27 cellular contexts compared by ENCODE assay signal in the genomic region with DNA sequence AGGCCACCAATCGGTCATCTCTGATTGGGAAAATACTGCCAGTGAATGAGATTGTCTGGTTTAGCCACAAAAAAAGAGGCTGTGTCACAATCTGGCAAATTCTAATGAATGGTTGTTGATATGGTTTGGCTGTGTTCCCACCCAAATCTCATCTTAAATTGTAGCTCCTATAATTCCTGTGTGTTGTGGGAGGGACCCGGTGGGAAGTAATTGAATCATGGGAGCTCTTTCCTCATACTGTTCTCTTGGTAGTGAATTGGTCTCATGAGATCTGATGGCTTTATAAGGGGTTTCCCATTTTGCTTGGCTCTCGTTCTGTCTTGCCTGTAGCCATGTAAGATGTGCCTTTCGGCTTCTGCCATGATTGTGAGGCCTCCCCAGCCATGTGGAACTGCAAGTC.
"Had no signal": no experiment of that assay in that cellular context is flagged by ENCODE, and none has a peak within 500 bp of the region (broad histone marks: within the 10 kb centered on the region; RNA-seq: fewer than 3 reads in every experiment).

No MANE protein-coding gene starts in this region.

- H3K4me3 ChIP-seq: body of pancreas, colonic mucosa, dorsolateral prefrontal cortex, gastrocnemius medialis, hepatocyte, neural progenitor cell, right lobe of liver, skin epidermis, upper lobe of left lung, vagina had no signal

- DNase-seq: activated CD4-positive, alpha-beta T cell treated with anti-CD3 and anti-CD28 coated beads, Interleukin-2, amount 50 U/mL, for 1 hour; activated CD4-positive, CD25-positive, alpha-beta regulatory T cell treated with anti-CD3 and anti-CD28 coated beads, Interleukin-2, amount 50 U/mL, for 72 hours; activated CD8-positive, alpha-beta T cell treated with anti-CD3 and anti-CD28 coated beads for 36 hours; activated naive CD8-positive, alpha-beta T cell treated with anti-CD3 and anti-CD28 coated beads, Interleukin-2, amount 50 U/mL, for 24 hours; activated T-cell treated with anti-CD3 and anti-CD28 coated beads, Interleukin-2, amount 50 U/mL, for 4 hours; body of pancreas; cerebellar nuclear complex; colonic mucosa; dorsolateral prefrontal cortex; effector memory CD8-positive, alpha-beta T cell; erythroblast; gastrocnemius medialis; islet precursor cell; naive thymus-derived CD8-positive, alpha-beta T cell; occipital lobe; right lobe of liver; stimulated activated CD4-positive, alpha-beta T cell treated with anti-CD3 and anti-CD28 coated beads, Interleukin-4, amount 100 ng/mL, for 24 hours; stimulated activated naive CD8-positive, alpha-beta T cell treated with anti-CD3 and anti-CD28 coated beads, Interleukin-15, amount 100 ng/mL, for 72 hours; substantia nigra; T-helper 17 cell; T1000; upper lobe of left lung had no signal

- H3K4me1 ChIP-seq: body of pancreas, colonic mucosa, gastrocnemius medialis, right lobe of liver, upper lobe of left lung had no signal

- H3K27me3 ChIP-seq: body of pancreas, colonic mucosa, dorsolateral prefrontal cortex, gastrocnemius medialis, hepatocyte, neural progenitor cell, right lobe of liver, upper lobe of left lung, vagina had no signal

- H3K9me3 ChIP-seq: body of pancreas, colonic mucosa, gastrocnemius medialis, right lobe of liver, upper lobe of left lung, vagina had no signal

- ATAC-seq: activated CD8-positive, alpha-beta T cell treated with anti-CD3 and anti-CD28 coated beads for 36 hours; activated naive CD8-positive, alpha-beta T cell treated with anti-CD3 and anti-CD28 coated beads, Interleukin-2, amount 50 U/mL, for 24 hours; activated T-cell treated with anti-CD3 and anti-CD28 coated beads, Interleukin-2, amount 50 U/mL, for 4 hours; body of pancreas; effector memory CD8-positive, alpha-beta T cell; gastrocnemius medialis; naive thymus-derived CD8-positive, alpha-beta T cell; right lobe of liver; stimulated activated memory B cell treated with anti-CD40 and anti-IgM and Interleukin-4, amounts not matched to agents 10 μg/mL and 1 μg/mL and 100 μg/mL, for 72 hours; stimulated activated naive CD8-positive, alpha-beta T cell treated with anti-CD3 and anti-CD28 coated beads, Interleukin-15, amount 100 ng/mL, for 72 hours; T-helper 17 cell had no signal

- H3K36me3 ChIP-seq: colonic mucosa, gastrocnemius medialis, neural progenitor cell, right lobe of liver, upper lobe of left lung, vagina had no signal

- H3K27ac ChIP-seq: body of pancreas, colonic mucosa, dorsolateral prefrontal cortex, gastrocnemius medialis, hepatocyte, neural progenitor cell, right lobe of liver, upper lobe of left lung, vagina had no signal
